In genomic region chr3:53194218-53195065, GRCh38 we compare ENCODE assay signal across 10 cellular contexts. TPM values are rescaled to one million over a fixed set of nuclear protein-coding genes. Genes with fewer than 3 reads are reported as not detected.
A peak's percentile ranks its signal among the peaks of the same experiment; 100 is the strongest.
DNase-seq lines count a peak whose midpoint lies in the region; ATAC-seq and TF ChIP-seq lines count a peak whose summit lies in the region.
"Had no signal": no experiment of that assay in that cellular context is flagged by ENCODE, and none has a peak within 500 bp of the region (broad histone marks: within the 10 kb centered on the region; RNA-seq: fewer than 3 reads in every experiment).

No MANE protein-coding gene starts in this region.

- H3K4me3 ChIP-seq in upper lobe of right lung: no peak overlapping the region
- H3K4me3 ChIP-seq: lung, Peyer's patch had no signal

- ATAC-seq in upper lobe of right lung (peak; percentile 1), HG02981 (IDR thresholded peaks at IDR 0.05; ENCODE audit: unreplicated experiment) (no peak)

- TF ChIP-seq CTCF in upper lobe of right lung (IDR thresholded peaks at IDR 0.05): no peak

- no peaks in the 10 kb centered on the region for H3K27me3 ChIP-seq in upper lobe of right lung
- H3K27me3 ChIP-seq: Peyer's patch had no signal

- H3K9me3 ChIP-seq in upper lobe of right lung: no peaks in the 10 kb centered on the region
- H3K9me3 ChIP-seq: Peyer's patch had no signal

- peak overlapping the region; percentile 11 for H3K27ac ChIP-seq in upper lobe of right lung

- H3K4me1 ChIP-seq in upper lobe of right lung: peaks cover 26% of the 10 kb centered on the region

- peaks cover 36% of the 10 kb centered on the region for H3K36me3 ChIP-seq in upper lobe of right lung

- DNase-seq in NCI-H82 (lab: John Stamatoyannopoulos, UW) (peak; percentile 5), NCI-H82 treated with DMSO at 0.1 percent for 48 hours (lab: John Stamatoyannopoulos, UW; ENCODE audit: unreplicated experiment) (no peak), astrocyte of the hippocampus (ENCODE audit: low read depth, low spot score) (peak; percentile 54), islet precursor cell (peak; percentile 73), upper lobe of right lung (no peak), SW480 (ENCODE audit: low spot score) (no peak), T1000 (lab: John Stamatoyannopoulos, UW) (no peak)
- DNase-seq: Peyer's patch had no signal

- intact Hi-C loops in upper lobe of right lung (cut with DNase I): no loop called here

RNA-seq across cellular contexts. Expression of gene PRKCD, which starts 33.4 kb away (rescaled TPM):
- total RNA-seq in upper lobe of right lung: 78.4 TPM

Comparison
In these comparisons a context has a peak if more than half of its experiments do, and no peak if none do; other contexts are left out.
1. DNase-seq: peak in NCI-H82 (single experiment), astrocyte of the hippocampus (single experiment) and islet precursor cell (single experiment); none in NCI-H82 treated with DMSO at 0.1 percent for 48 hours (single experiment), upper lobe of right lung (single experiment), SW480 (single experiment) and T1000 (single experiment).